Comparison of ENCODE assay signal across 13 cellular contexts in the genomic region with DNA sequence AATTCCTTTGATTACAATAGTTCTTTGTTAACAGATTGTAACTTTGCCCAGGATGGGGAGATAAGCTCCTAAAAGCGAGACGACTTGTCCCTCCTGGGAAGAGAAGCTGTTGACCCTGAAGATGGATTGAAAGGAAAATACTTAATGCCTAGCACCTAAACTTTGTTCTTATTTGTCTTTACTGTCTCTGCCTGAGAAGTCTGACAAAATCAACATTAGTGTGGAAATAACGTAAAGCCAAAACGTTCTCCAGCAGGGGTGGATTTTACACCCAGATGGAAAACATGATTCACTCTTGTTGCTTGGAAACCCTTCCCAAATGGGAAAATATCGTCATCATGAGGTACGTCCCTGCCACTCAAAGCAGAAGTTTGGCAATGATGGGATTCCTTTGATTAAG.
DNase-seq lines count a peak whose midpoint lies in the region; ATAC-seq and TF ChIP-seq lines count a peak whose summit lies in the region.
"Had no signal": no experiment of that assay in that cellular context is flagged by ENCODE, and none has a peak within 500 bp of the region (broad histone marks: within the 10 kb centered on the region; RNA-seq: fewer than 3 reads in every experiment).

No MANE protein-coding gene starts in this region.

- H4K20me1 ChIP-seq in PC-3 (ENCODE audit: low read length), result no peaks in the 10 kb centered on the region
- no peaks in the 10 kb centered on the region for H4K20me1 ChIP-seq in neural progenitor cell (ENCODE audit: low read depth)

- no peak overlapping the region for H3K4me3 ChIP-seq in A673 (ENCODE audit: low read depth, low read length, poor library complexity, severe bottlenecking)
- no peak overlapping the region for H3K4me3 ChIP-seq in PC-3 (ENCODE audit: low read length)
- no peak overlapping the region for H3K4me3 ChIP-seq in epithelial cell of esophagus (ENCODE audit: low read length)
- no peak overlapping the region for H3K4me3 ChIP-seq in neural progenitor cell
- H3K4me3 ChIP-seq: mucosa of descending colon had no signal

- peaks cover 6% of the 10 kb centered on the region for H3K27me3 Mint-ChIP-seq in neural progenitor cell (ENCODE audit: insufficient read depth, low read depth)
- H3K27me3 Mint-ChIP-seq: B cell; dendritic cell treated with granulocyte-macrophage colony-stimulating factor and Interleukin-4, amounts not matched to agents 40 ng/mL and 50 ng/mL, for 4 days had no signal

- POLR2A ChIA-PET in A673 (lab: Charles Lee; ENCODE audit: low non-redundant PET), result no interaction called here
- POLR2A ChIA-PET in PC-3 (lab: Charles Lee; ENCODE audit: unreplicated experiment), result no interaction called here

- H3K9ac ChIP-seq in PC-3 (ENCODE audit: low read length) (no peak overlapping the region), neural progenitor cell (no peak overlapping the region)

- no peak overlapping the region for H3K4me3 Mint-ChIP-seq in neural progenitor cell
- H3K4me3 Mint-ChIP-seq: B cell; dendritic cell treated with granulocyte-macrophage colony-stimulating factor and Interleukin-4, amounts not matched to agents 40 ng/mL and 50 ng/mL, for 4 days; H9 had no signal

- intact Hi-C loops in A673 (cut with micrococcal nuclease; ENCODE audit: unreplicated experiment) (no loop called here), PC-3 (cut with micrococcal nuclease) (no loop called here)

- H3K36me3 ChIP-seq in A673 (ENCODE audit: insufficient read depth, low read length, poor library complexity, severe bottlenecking) (no peaks in the 10 kb centered on the region), PC-3 (ENCODE audit: low read depth, low read length) (no peaks in the 10 kb centered on the region), neural progenitor cell (no peaks in the 10 kb centered on the region)

- peaks cover 60% of the 10 kb centered on the region for H3K4me1 Mint-ChIP-seq in neural progenitor cell
- H3K4me1 Mint-ChIP-seq: B cell had no signal

- no peaks in the 10 kb centered on the region for H3K9me2 ChIP-seq in PC-3 (replicated peaks; ENCODE audit: low read length)

- H3K27ac Mint-ChIP-seq in neural progenitor cell, result peak overlapping the region; percentile 57
- H3K27ac Mint-ChIP-seq: B cell; dendritic cell treated with granulocyte-macrophage colony-stimulating factor and Interleukin-4, amounts not matched to agents 40 ng/mL and 50 ng/mL, for 4 days had no signal

- H2AFZ ChIP-seq in PC-3 (ENCODE audit: low read length) (no peak overlapping the region), neural progenitor cell (replicated peaks) (no peak overlapping the region)

- ATAC-seq in PC-3, result no peak
- no peak for ATAC-seq in GM19452 (IDR thresholded peaks at IDR 0.05; ENCODE audit: unreplicated experiment)
- ATAC-seq: mucosa of descending colon had no signal

- H3K4me2 ChIP-seq in PC-3 (ENCODE audit: low read length) (no peak overlapping the region), neural progenitor cell (peak overlapping the region; percentile 47)

- H3K79me2 ChIP-seq in PC-3 (ENCODE audit: low read length) (no peaks in the 10 kb centered on the region), neural progenitor cell (ENCODE audit: low read depth) (no peaks in the 10 kb centered on the region)

- no peaks in the 10 kb centered on the region for H3K36me3 Mint-ChIP-seq in neural progenitor cell

- H3K9me3 ChIP-seq in A673 (ENCODE audit: low read depth, low read length, poor library complexity, severe bottlenecking) (no peaks in the 10 kb centered on the region), PC-3 (ENCODE audit: low read length) (no peaks in the 10 kb centered on the region), neural progenitor cell (ENCODE audit: low read depth) (no peaks in the 10 kb centered on the region)
- H3K9me3 ChIP-seq: mucosa of descending colon had no signal

- no peak overlapping the region for H3K27ac ChIP-seq in A673 (ENCODE audit: low read depth, low read length, poor library complexity, severe bottlenecking)
- no peak overlapping the region for H3K27ac ChIP-seq in PC-3 (ENCODE audit: low read length)
- H3K27ac ChIP-seq in neural progenitor cell, result peak overlapping the region; percentile 42

- no peak for TF ChIP-seq CTCF in A673 (conservative IDR thresholded peaks at IDR 0.05; ENCODE audit: low read depth, low read length)
- TF ChIP-seq CTCF in PC-3 (conservative IDR thresholded peaks at IDR 0.05; ENCODE audit: low read depth, low read length), result no peak
- no peak for TF ChIP-seq CTCF in epithelial cell of esophagus (IDR thresholded peaks at IDR 0.05; ENCODE audit: insufficient read depth, low read depth, low read length, missing control alignments)
- no peak for TF ChIP-seq CTCF in neural progenitor cell (IDR thresholded peaks at IDR 0.05)

- CTCF ChIA-PET in A673 (lab: Charles Lee), result no interaction called here
- CTCF ChIA-PET in PC-3 (lab: Charles Lee), result no interaction called here

- H3F3A ChIP-seq in PC-3 (ENCODE audit: low read length, unreplicated experiment) (no peaks in the 10 kb centered on the region), neural progenitor cell (ENCODE audit: low read depth) (peaks cover 12% of the 10 kb centered on the region)

- H3K27me3 ChIP-seq in A673 (replicated peaks; ENCODE audit: insufficient read depth, low read depth, low read length, poor library complexity), result no peaks in the 10 kb centered on the region
- H3K27me3 ChIP-seq in PC-3 (ENCODE audit: low read length), result no peaks in the 10 kb centered on the region
- no peaks in the 10 kb centered on the region for H3K27me3 ChIP-seq in neural progenitor cell

- H3K9me3 Mint-ChIP-seq in neural progenitor cell, result peaks cover 12% of the 10 kb centered on the region
- H3K9me3 Mint-ChIP-seq: H9 had no signal

- no TSS peak for BruUV-seq in A673 (replicated peaks; lab: Mats Ljungman, UMichigan)
- BruUV-seq in PC-3 (replicated peaks; lab: Mats Ljungman, UMichigan), result no TSS peak

- DNase-seq in A673 (ENCODE audit: low spot score) (peak; percentile 16), PC-3 (peak; percentile 29), epithelial cell of esophagus (ENCODE audit: low read depth) (peak; percentile 42), neural progenitor cell (ENCODE audit: low spot score) (peak; percentile 68), NCI-H187 treated with DMSO at 0.1 percent for 48 hours (lab: John Stamatoyannopoulos, UW) (no peak), NCI-H1092 (lab: John Stamatoyannopoulos, UW) (no peak)
- DNase-seq in activated naive CD4-positive, alpha-beta T cell (lab: John Stamatoyannopoulos, UW), result no peak
- DNase-seq: activated CD4-positive, CD25-positive, alpha-beta regulatory T cell; H9; mucosa of descending colon had no signal

- peaks cover 23% of the 10 kb centered on the region for H3K4me1 ChIP-seq in A673 (ENCODE audit: insufficient read depth, low read length, poor library complexity, severe bottlenecking)
- H3K4me1 ChIP-seq in PC-3 (ENCODE audit: insufficient read depth, low read length), result no peaks in the 10 kb centered on the region
- peaks cover 47% of the 10 kb centered on the region for H3K4me1 ChIP-seq in neural progenitor cell

Comparison
In these comparisons a context has a peak if more than half of its experiments do, and no peak if none do; other contexts are left out.
1. DNase-seq: peak in A673 (single experiment), PC-3 (single experiment), epithelial cell of esophagus (single experiment) and neural progenitor cell (single experiment); none in NCI-H187 treated with DMSO at 0.1 percent for 48 hours (single experiment), NCI-H1092 (single experiment) and activated naive CD4-positive, alpha-beta T cell (0 of 4).